Comparison of ENCODE assay signal across 25 cellular contexts in the genomic region with DNA sequence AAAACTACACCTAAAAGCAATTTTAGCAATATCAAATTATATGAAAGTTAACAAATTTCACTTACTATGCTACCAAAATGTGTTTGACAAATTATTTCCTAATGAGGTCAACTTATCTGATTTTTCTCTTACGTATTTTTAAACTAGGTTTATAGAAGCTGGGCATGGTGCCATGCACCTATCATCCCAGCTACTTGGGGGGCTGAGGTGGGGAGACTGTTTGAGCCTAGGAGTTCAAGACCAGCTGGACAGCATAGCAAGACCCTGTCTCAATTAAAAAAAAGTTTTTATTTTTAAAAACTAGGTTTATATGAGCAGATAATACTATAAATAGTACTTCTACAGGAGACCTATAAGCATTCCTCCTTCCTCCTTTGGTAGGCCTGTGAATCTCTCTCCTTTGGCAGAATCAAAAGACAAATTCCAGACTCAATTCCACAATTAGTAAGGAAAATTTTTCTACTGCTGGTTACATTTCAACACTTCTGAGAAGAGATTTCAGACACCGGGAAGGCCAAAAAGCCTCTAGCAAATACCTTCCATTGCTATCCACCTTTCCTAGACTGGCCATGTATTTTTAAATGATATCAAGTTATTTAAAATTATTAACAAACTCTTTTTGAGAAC. TPM values are rescaled to one million over a fixed set of nuclear protein-coding genes. Genes with fewer than 3 reads are reported as not detected.
DNase-seq lines count a peak whose midpoint lies in the region; ATAC-seq, FAIRE-seq and TF ChIP-seq lines count a peak whose summit lies in the region.
"Had no signal": no experiment of that assay in that cellular context is flagged by ENCODE, and none has a peak within 500 bp of the region (broad histone marks: within the 10 kb centered on the region; RNA-seq: fewer than 3 reads in every experiment).

No MANE protein-coding gene starts in this region.

- intact Hi-C loops in endothelial cell of umbilical vein (cut with micrococcal nuclease) (no loop called here), PC-9 (cut with micrococcal nuclease; ENCODE audit: unreplicated experiment) (no loop called here)

- H4K20me1 ChIP-seq in SK-N-SH (ENCODE audit: insufficient read depth) (peaks cover 78% of the 10 kb centered on the region), endothelial cell of umbilical vein (replicated peaks; ENCODE audit: control insufficient read depth, extremely low read depth, insufficient read depth, low read length) (peaks cover 13% of the 10 kb centered on the region), PC-9 (ENCODE audit: insufficient read depth) (peaks cover 4% of the 10 kb centered on the region; the same call in 1 of the 2 replicates)

- H3K9ac ChIP-seq in SK-N-SH (no peak overlapping the region), endothelial cell of umbilical vein (replicated peaks; ENCODE audit: extremely low read depth, insufficient read depth, low read length) (no peak overlapping the region)

- H3K4me3 Mint-ChIP-seq in CD4-positive, CD25-positive, alpha-beta regulatory T cell, result no peak overlapping the region
- no peak overlapping the region for H3K4me3 Mint-ChIP-seq in natural killer cell treated with Interleukin-12 subunit alpha and Interleukin-12 subunit beta and Interleukin-15 and Interleukin-18, amount 100 ng/mL, for 72 hours
- no peak overlapping the region for H3K4me3 Mint-ChIP-seq in activated T-cell treated with anti-CD3 and anti-CD28 coated beads, Interleukin-2, amount 50 U/mL, for 24 hours
- H3K4me3 Mint-ChIP-seq: activated CD4-positive, alpha-beta T cell treated with anti-CD3 and anti-CD28 coated beads for 36 hours; activated CD8-positive, alpha-beta T cell treated with anti-CD3 and anti-CD28 coated beads, Interleukin-2, amount 10 ng/mL, durations not matched to agents 7 days and 5 days; stimulated activated naive CD8-positive, alpha-beta T cell treated with anti-CD3 and anti-CD28 coated beads, Interleukin-15, amount 100 ng/mL, for 72 hours; T-helper 1 cell treated with Interleukin-12 subunit alpha and Interleukin-12 subunit beta and Interleukin-4 antibody, amounts not matched to agents 30 μg/mL and 1 μg/mL, for 36 hours had no signal

- dilution Hi-C loops in endothelial cell of umbilical vein (cut with MboI; ENCODE audit: extremely low pct_ligation_motif_present, low sequenced_read_pairs), result no loop called here

- H3K27me3 Mint-ChIP-seq in CD4-positive, CD25-positive, alpha-beta regulatory T cell, result no peaks in the 10 kb centered on the region
- no peaks in the 10 kb centered on the region for H3K27me3 Mint-ChIP-seq in natural killer cell treated with Interleukin-12 subunit alpha and Interleukin-12 subunit beta and Interleukin-15 and Interleukin-18, amount 100 ng/mL, for 72 hours
- H3K27me3 Mint-ChIP-seq in activated T-cell treated with anti-CD3 and anti-CD28 coated beads, Interleukin-2, amount 50 U/mL, for 24 hours, result no peaks in the 10 kb centered on the region
- H3K27me3 Mint-ChIP-seq: activated CD4-positive, alpha-beta T cell treated with anti-CD3 and anti-CD28 coated beads for 36 hours; stimulated activated naive CD8-positive, alpha-beta T cell treated with anti-CD3 and anti-CD28 coated beads, Interleukin-15, amount 100 ng/mL, for 72 hours had no signal

- H3K27ac ChIP-seq in CD4-positive, CD25-positive, alpha-beta regulatory T cell (ENCODE audit: insufficient read depth, low read length, poor library complexity, severe bottlenecking), result no peak overlapping the region
- peak overlapping the region; percentile 19 to 21; a peak in 2 of 4 replicates for H3K27ac ChIP-seq in SK-N-SH (ENCODE audit: low read depth in 2 of 2, low read length in 1 of 2)
- peak overlapping the region; percentile 1 for H3K27ac ChIP-seq in endothelial cell of umbilical vein (ENCODE audit: insufficient read depth, low read depth, low read length)
- no peak overlapping the region for H3K27ac ChIP-seq in PC-9
- H3K27ac ChIP-seq: prostate gland, SJSA1, tibial artery had no signal

- no peak for TF ChIP-seq CTCF in SK-N-SH (IDR thresholded peaks at IDR 0.05)
- TF ChIP-seq CTCF in endothelial cell of umbilical vein (IDR thresholded peaks at IDR 0.05; ENCODE audit: extremely low read depth in 1 of 2, insufficient read depth in 1 of 2, low read depth in 1 of 2, low read length in 2 of 2), result no peak
- no peak for TF ChIP-seq CTCF in PC-9 (conservative IDR thresholded peaks at IDR 0.05)
- TF ChIP-seq CTCF in GM13976 (IDR thresholded peaks at IDR 0.05; ENCODE audit: borderline replicate concordance, control extremely low read depth, extremely low read depth, insufficient read depth, missing control alignments), result no peak

- POLR2A ChIA-PET in SK-N-SH (lab: Yijun Ruan, JAX) (no interaction called here), endothelial cell of umbilical vein (lab: Charles Lee) (interaction anchor here (1.2 kb wide), 1 partner anchor 25 kb away, joined by 6 read pairs; no protein-coding TSS in a partner anchor), PC-9 (lab: Charles Lee; ENCODE audit: unreplicated experiment) (no interaction called here)

- WGBS in SK-N-SH (ENCODE audit: low lambda C conversion rate), result 92% methylated on average over 2 of the region's 2 CpGs

- H2AFZ ChIP-seq in SK-N-SH (ENCODE audit: low read depth) (no peak overlapping the region), endothelial cell of umbilical vein (ENCODE audit: low read depth, low read length) (no peak overlapping the region), PC-9 (no peak overlapping the region)

- peaks cover 34% of the 10 kb centered on the region for H3K4me1 ChIP-seq in CD4-positive, CD25-positive, alpha-beta regulatory T cell (ENCODE audit: control insufficient read depth, insufficient read depth, low read length, poor library complexity, severe bottlenecking)
- H3K4me1 ChIP-seq in SK-N-SH (ENCODE audit: control insufficient read depth in 1 of 2, insufficient read depth in 2 of 2, low read depth in 1 of 2, low read length in 1 of 2) (peaks cover 7 to 16% of the 10 kb centered on the region in 2 experiments; a peak in 3 of 4 replicates), endothelial cell of umbilical vein (ENCODE audit: control insufficient read depth, extremely low read depth, insufficient read depth, low read length) (peaks cover 93% of the 10 kb centered on the region), PC-9 (replicated peaks; ENCODE audit: insufficient read depth) (peaks cover 22% of the 10 kb centered on the region; the same call in 1 of the 2 replicates)
- H3K4me1 ChIP-seq: prostate gland, SJSA1 had no signal

- H3K4me3 ChIP-seq in CD4-positive, CD25-positive, alpha-beta regulatory T cell (ENCODE audit: low read depth, low read length), result peak overlapping the region; percentile 14
- H3K4me3 ChIP-seq in SK-N-SH (ENCODE audit: low read depth in 2 of 2, low read length in 1 of 2) (no peak overlapping the region), endothelial cell of umbilical vein (replicated peaks in 1 of 3; ENCODE audit: insufficient read depth in 1 of 3, low read depth in 1 of 3, low read length in 3 of 3) (no peak overlapping the region), PC-9 (no peak overlapping the region)
- H3K4me3 ChIP-seq: dorsolateral prefrontal cortex, HAP-1, MG63, prostate gland, SJSA1, tibial artery had no signal

- H3F3A ChIP-seq in SK-N-SH (replicated peaks; ENCODE audit: insufficient read depth), result peaks cover 19% of the 10 kb centered on the region
- H3F3A ChIP-seq in PC-9 (ENCODE audit: insufficient read depth, low read depth), result peaks cover 12% of the 10 kb centered on the region; the same call in 1 of the 2 replicates

- FAIRE-seq in endothelial cell of umbilical vein (lab: Jason Lieb, UNC), result no peak

- peaks cover 6% of the 10 kb centered on the region for H3K36me3 Mint-ChIP-seq in CD4-positive, CD25-positive, alpha-beta regulatory T cell
- H3K36me3 Mint-ChIP-seq in natural killer cell treated with Interleukin-12 subunit alpha and Interleukin-12 subunit beta and Interleukin-15 and Interleukin-18, amount 100 ng/mL, for 72 hours, result peaks cover 4% of the 10 kb centered on the region
- peaks cover 4% of the 10 kb centered on the region for H3K36me3 Mint-ChIP-seq in activated T-cell treated with anti-CD3 and anti-CD28 coated beads, Interleukin-2, amount 50 U/mL, for 24 hours (ENCODE audit: low read depth)

- DNase-seq in CD4-positive, CD25-positive, alpha-beta regulatory T cell, result no peak
- DNase-seq in SK-N-SH (no peak), endothelial cell of umbilical vein (ENCODE audit: low read depth, low spot score) (no peak), PC-9 (no peak), pons (ENCODE audit: low spot score) (no peak), GM13976 (ENCODE audit: low spot score) (no peak)
- DNase-seq in natural killer cell treated with Interleukin-12 subunit alpha and Interleukin-12 subunit beta and Interleukin-15 and Interleukin-18, amount 100 ng/mL, for 72 hours (ENCODE audit: low spot score), result no peak
- DNase-seq in activated T-cell treated with anti-CD3 and anti-CD28 coated beads, Interleukin-2, amount 50 U/mL, for 24 hours, result no peak
- DNase-seq: activated CD4-positive, alpha-beta T cell treated with anti-CD3 and anti-CD28 coated beads for 36 hours; activated CD8-positive, alpha-beta T cell treated with anti-CD3 and anti-CD28 coated beads, Interleukin-2, amount 10 ng/mL, durations not matched to agents 7 days and 5 days; aorta; BE2C; cerebellar nuclear complex; dorsolateral prefrontal cortex; KBM-7; MG63; NCI-H2081; NCI-H345; stimulated activated naive CD8-positive, alpha-beta T cell treated with anti-CD3 and anti-CD28 coated beads, Interleukin-15, amount 100 ng/mL, for 72 hours; tibial artery had no signal

- H3K9me2 ChIP-seq in SK-N-SH (no peaks in the 10 kb centered on the region), PC-9 (ENCODE audit: insufficient read depth) (no peaks in the 10 kb centered on the region)

- peaks cover 47 to 78% (median 60%) of the 10 kb centered on the region in 4 donors for H3K4me1 Mint-ChIP-seq in CD4-positive, CD25-positive, alpha-beta regulatory T cell
- peaks cover 43 to 46% of the 10 kb centered on the region in 2 donors for H3K4me1 Mint-ChIP-seq in natural killer cell treated with Interleukin-12 subunit alpha and Interleukin-12 subunit beta and Interleukin-15 and Interleukin-18, amount 100 ng/mL, for 72 hours (ENCODE audit: low read depth in 2 of 2)
- H3K4me1 Mint-ChIP-seq in activated T-cell treated with anti-CD3 and anti-CD28 coated beads, Interleukin-2, amount 50 U/mL, for 24 hours (ENCODE audit: low read depth), result peaks cover 78% of the 10 kb centered on the region

- no peaks in the 10 kb centered on the region for H3K9me3 ChIP-seq in CD4-positive, CD25-positive, alpha-beta regulatory T cell (ENCODE audit: control insufficient read depth in 2 of 2, low read length in 2 of 2)
- H3K9me3 ChIP-seq in SK-N-SH (no peaks in the 10 kb centered on the region), endothelial cell of umbilical vein (replicated peaks; ENCODE audit: control insufficient read depth, insufficient read depth, low read length) (no peaks in the 10 kb centered on the region), PC-9 (ENCODE audit: insufficient read depth, low read depth) (peaks cover 11% of the 10 kb centered on the region; the same call in 1 of the 2 replicates)
- H3K9me3 ChIP-seq: BE2C, HAP-1, MG63, prostate gland, SJSA1, tibial artery had no signal

- no peaks in the 10 kb centered on the region for H3K27me3 ChIP-seq in CD4-positive, CD25-positive, alpha-beta regulatory T cell (ENCODE audit: control insufficient read depth, insufficient read depth, low read length)
- H3K27me3 ChIP-seq in SK-N-SH (ENCODE audit: insufficient read depth) (no peaks in the 10 kb centered on the region), endothelial cell of umbilical vein (ENCODE audit: control insufficient read depth in 2 of 2, insufficient read depth in 2 of 2, low read length in 2 of 2) (no peaks in the 10 kb centered on the region), PC-9 (ENCODE audit: insufficient read depth, low read depth) (no peaks in the 10 kb centered on the region)
- H3K27me3 ChIP-seq: BE2C, dorsolateral prefrontal cortex, MG63, SJSA1, tibial artery had no signal

- H3K79me2 ChIP-seq in SK-N-SH (ENCODE audit: insufficient read depth) (peaks cover 99% of the 10 kb centered on the region), endothelial cell of umbilical vein (ENCODE audit: control insufficient read depth, insufficient read depth, low read length) (peaks cover 100% of the 10 kb centered on the region), PC-9 (ENCODE audit: low read depth) (peaks cover 97% of the 10 kb centered on the region)

- H3K27ac Mint-ChIP-seq in CD4-positive, CD25-positive, alpha-beta regulatory T cell, result peak overlapping the region in 1 of 3 donors; percentile 83
- peak overlapping the region; percentile 43 to 49 for H3K27ac Mint-ChIP-seq in natural killer cell treated with Interleukin-12 subunit alpha and Interleukin-12 subunit beta and Interleukin-15 and Interleukin-18, amount 100 ng/mL, for 72 hours
- H3K27ac Mint-ChIP-seq in activated T-cell treated with anti-CD3 and anti-CD28 coated beads, Interleukin-2, amount 50 U/mL, for 24 hours, result no peak overlapping the region
- H3K27ac Mint-ChIP-seq: activated CD4-positive, alpha-beta T cell treated with anti-CD3 and anti-CD28 coated beads for 36 hours; activated CD8-positive, alpha-beta T cell treated with anti-CD3 and anti-CD28 coated beads, Interleukin-2, amount 10 ng/mL, durations not matched to agents 7 days and 5 days; activated naive CD4-positive, alpha-beta T cell treated with anti-CD3 and anti-CD28 coated beads, Interleukin-2, amount 50 U/mL, for 72 hours; T-helper 1 cell treated with Interleukin-12 subunit alpha and Interleukin-12 subunit beta and Interleukin-4 antibody, amounts not matched to agents 30 μg/mL and 1 μg/mL, for 36 hours had no signal

- in situ Hi-C loops in GM13976 (cut with MboI; ENCODE audit: low sequenced_read_pairs, unreplicated experiment), result no loop called here

- no peak for ATAC-seq in CD4-positive, CD25-positive, alpha-beta regulatory T cell (ENCODE audit: low read depth in 2 of 2)
- ATAC-seq in natural killer cell treated with Interleukin-12 subunit alpha and Interleukin-12 subunit beta and Interleukin-15 and Interleukin-18, amount 100 ng/mL, for 72 hours, result no peak
- ATAC-seq: activated CD4-positive, alpha-beta T cell treated with anti-CD3 and anti-CD28 coated beads for 36 hours; activated CD8-positive, alpha-beta T cell treated with anti-CD3 and anti-CD28 coated beads, Interleukin-2, amount 10 ng/mL, durations not matched to agents 7 days and 5 days; activated naive CD4-positive, alpha-beta T cell treated with anti-CD3 and anti-CD28 coated beads, Interleukin-2, amount 50 U/mL, for 72 hours; stimulated activated naive CD8-positive, alpha-beta T cell treated with anti-CD3 and anti-CD28 coated beads, Interleukin-15, amount 100 ng/mL, for 72 hours had no signal

- no peak for TF ChIP-seq RAD21 in SK-N-SH (IDR thresholded peaks at IDR 0.05; ENCODE audit: low read length)

- CTCF ChIA-PET in SK-N-SH (lab: Yijun Ruan, JAX), result no interaction called here
- CTCF ChIA-PET in endothelial cell of umbilical vein (lab: Charles Lee), result no interaction called here
- CTCF ChIA-PET in PC-9 (lab: Charles Lee), result interaction anchor here (0.6 kb wide), 1 partner anchor 11 kb away, joined by 3 read pairs; no protein-coding TSS in a partner anchor

- H3K9me1 ChIP-seq in endothelial cell of umbilical vein (replicated peaks; ENCODE audit: control insufficient read depth, extremely low read depth, insufficient read depth, low read length), result no peaks in the 10 kb centered on the region

- no peaks in the 10 kb centered on the region for H3K36me3 ChIP-seq in CD4-positive, CD25-positive, alpha-beta regulatory T cell (ENCODE audit: control insufficient read depth, insufficient read depth, low read length)
- H3K36me3 ChIP-seq in SK-N-SH (replicated peaks in 1 of 2; ENCODE audit: control insufficient read depth in 1 of 2, insufficient read depth in 2 of 2, low read length in 1 of 2) (peaks cover 0 to 3% of the 10 kb centered on the region in 2 experiments), endothelial cell of umbilical vein (ENCODE audit: control insufficient read depth in 2 of 2, extremely low read depth in 1 of 2, insufficient read depth in 2 of 2, low read length in 2 of 2) (no peaks in the 10 kb centered on the region), PC-9 (ENCODE audit: low read depth) (no peaks in the 10 kb centered on the region)
- H3K36me3 ChIP-seq: BE2C, HAP-1, prostate gland, tibial artery had no signal

- H3K9me3 Mint-ChIP-seq in CD4-positive, CD25-positive, alpha-beta regulatory T cell, result no peaks in the 10 kb centered on the region
- no peaks in the 10 kb centered on the region for H3K9me3 Mint-ChIP-seq in natural killer cell treated with Interleukin-12 subunit alpha and Interleukin-12 subunit beta and Interleukin-15 and Interleukin-18, amount 100 ng/mL, for 72 hours
- no peaks in the 10 kb centered on the region for H3K9me3 Mint-ChIP-seq in activated T-cell treated with anti-CD3 and anti-CD28 coated beads, Interleukin-2, amount 50 U/mL, for 24 hours
- H3K9me3 Mint-ChIP-seq: stimulated activated naive CD8-positive, alpha-beta T cell treated with anti-CD3 and anti-CD28 coated beads, Interleukin-15, amount 100 ng/mL, for 72 hours; T-helper 1 cell treated with Interleukin-12 subunit alpha and Interleukin-12 subunit beta and Interleukin-4 antibody, amounts not matched to agents 30 μg/mL and 1 μg/mL, for 36 hours had no signal

- no TSS peak for BruUV-seq in endothelial cell of umbilical vein (replicated peaks; lab: Mats Ljungman, UMichigan)
- no TSS peak for BruUV-seq in PC-9 (replicated peaks; lab: Mats Ljungman, UMichigan)

- no peak for TF ChIP-seq POLR2A in endothelial cell of umbilical vein (IDR thresholded peaks at IDR 0.05; ENCODE audit: low read depth, low read length)

- TF ChIP-seq EP300 in SK-N-SH (IDR thresholded peaks at IDR 0.05; ENCODE audit: borderline replicate concordance in 1 of 2, low read depth in 1 of 2, low read length in 1 of 2), result no peak

- H3K4me2 ChIP-seq in SK-N-SH (no peak overlapping the region), endothelial cell of umbilical vein (ENCODE audit: insufficient read depth, low read length) (peak overlapping the region; percentile 25), PC-9 (no peak overlapping the region)

RNA-seq across cellular contexts. Expression of a gene that starts 34.5 kb away (rescaled TPM):
- 120 TPM for total RNA-seq in CD4-positive, CD25-positive, alpha-beta regulatory T cell
- 10 to 100 TPM; 21.6 to 33.5 (median 24.6) TPM for polyA plus RNA-seq in CD4-positive, CD25-positive, alpha-beta regulatory T cell
- 11.7 and 12.4 TPM in 2 replicates for polyA plus RNA-seq in SK-N-SH (2012; rRNA removed)
- 14.0 and 16.6 TPM in 2 replicates for polyA plus RNA-seq in SK-N-SH (2012; cell fraction: cytosol; rRNA removed)
- 12.6 and 24.0 TPM in 2 replicates for polyA plus RNA-seq in SK-N-SH (2012; cell fraction: nucleus; rRNA removed)
- 176 and 193 TPM in 2 replicates for total RNA-seq in endothelial cell of umbilical vein
- polyA plus RNA-seq in endothelial cell of umbilical vein, result 53.6 and 61.1 TPM in 2 replicates
- 62.9 and 67.5 TPM in 2 replicates for polyA plus RNA-seq in endothelial cell of umbilical vein (2011; cell fraction: cytosol; rRNA removed)
- polyA plus RNA-seq in endothelial cell of umbilical vein (2011; cell fraction: nucleus; rRNA removed), result 180 and 190 TPM in 2 replicates
- 76.5 and 115 TPM in 2 replicates for polyA plus RNA-seq in endothelial cell of umbilical vein (2012)
- polyA minus RNA-seq in endothelial cell of umbilical vein, result 302 and 356 TPM in 2 replicates
- 32.8 TPM for polyA minus RNA-seq in endothelial cell of umbilical vein (2011; cell fraction: cytosol; rRNA and poly(A)+ RNA removed)
- polyA minus RNA-seq in endothelial cell of umbilical vein (2011; cell fraction: nucleus; rRNA and poly(A)+ RNA removed), result 1,081 and 1,155 TPM in 2 replicates
- total RNA-seq in natural killer cell treated with Interleukin-12 subunit alpha and Interleukin-12 subunit beta and Interleukin-15 and Interleukin-18, amount 100 ng/mL, for 72 hours, result 10 to 100 TPM; 66.9 to 82.1 TPM
- 22.5 and 29.0 TPM in 2 replicates for total RNA-seq in PC-9 (2021)

Comparison
In these comparisons a context has a peak if more than half of its experiments do, and no peak if none do; other contexts are left out.
1. H3K27ac ChIP-seq: peak in SK-N-SH (2 of 2) and endothelial cell of umbilical vein (single experiment); none in CD4-positive, CD25-positive, alpha-beta regulatory T cell (single experiment) and PC-9 (single experiment).